Comparison of ENCODE assay signal across 22 cellular contexts in genomic region chr17:43986225-43986981, GRCh38. TPM values are rescaled to one million over a fixed set of nuclear protein-coding genes. Genes with fewer than 3 reads are reported as not detected.
"Had no signal": no experiment of that assay in that cellular context is flagged by ENCODE, and none has a peak within 500 bp of the region (broad histone marks: within the 10 kb centered on the region; RNA-seq: fewer than 3 reads in every experiment).

No MANE protein-coding gene starts in this region.

- ATAC-seq: body of pancreas; left colon; stimulated activated effector memory CD8-positive, alpha-beta T cell treated with anti-CD3 and anti-CD28 coated beads, Interleukin-12 subunit alpha, Interleukin-12 subunit beta, amount 100 ng/mL, for 72 hours; WTC11 had no signal

- H3K4me1 Mint-ChIP-seq: activated naive CD8-positive, alpha-beta T cell treated with anti-CD3 and anti-CD28 coated beads for 36 hours; central memory CD8-positive, alpha-beta T cell had no signal

- H3K36me3 Mint-ChIP-seq: activated naive CD8-positive, alpha-beta T cell treated with anti-CD3 and anti-CD28 coated beads for 36 hours; naive B cell; neural progenitor cell; stimulated activated effector memory CD8-positive, alpha-beta T cell treated with anti-CD3 and anti-CD28 coated beads, Interleukin-12 subunit alpha, Interleukin-12 subunit beta, amount 100 ng/mL, for 72 hours; WTC11 had no signal

- H3K9me3 ChIP-seq: body of pancreas, esophagus squamous epithelium, sigmoid colon, tibial artery, vagina had no signal

- H3K27me3 ChIP-seq: vagina had no signal

- DNase-seq: activated CD4-positive, alpha-beta T cell treated with anti-CD3 and anti-CD28 coated beads for 4 hours; activated naive CD8-positive, alpha-beta T cell treated with anti-CD3 and anti-CD28 coated beads for 36 hours; body of pancreas; cortex of kidney; effector CD8-positive, alpha-beta T cell; esophagus squamous epithelium; left colon; midbrain; naive B cell; sigmoid colon; stimulated activated CD4-positive, alpha-beta T cell treated with anti-CD3 and anti-CD28 coated beads, Interleukin-1b, Interleukin-23, amount 100 ng/mL, for 48 hours; T-helper 2 cell; tibial artery had no signal

- H3K9me3 Mint-ChIP-seq: activated naive CD8-positive, alpha-beta T cell treated with anti-CD3 and anti-CD28 coated beads for 36 hours; activated T-helper 1 cell treated with anti-CD3 and anti-CD28 coated beads, Interleukin-12 subunit alpha, Interleukin-12 subunit beta, Interleukin-2, Interleukin-4 antibody, amounts not matched to agents 30 ng/mL and 10 ng/mL and 1 ng/mL, durations not matched to agents 14 hours and 24 hours and 36 hours; central memory CD8-positive, alpha-beta T cell; naive B cell; neural progenitor cell; stimulated activated effector memory CD8-positive, alpha-beta T cell treated with anti-CD3 and anti-CD28 coated beads, Interleukin-12 subunit alpha, Interleukin-12 subunit beta, amount 100 ng/mL, for 72 hours; WTC11 had no signal

- H3K4me3 Mint-ChIP-seq: activated naive CD8-positive, alpha-beta T cell treated with anti-CD3 and anti-CD28 coated beads for 36 hours; activated T-helper 1 cell treated with anti-CD3 and anti-CD28 coated beads, Interleukin-12 subunit alpha, Interleukin-12 subunit beta, Interleukin-2, Interleukin-4 antibody, amounts not matched to agents 30 ng/mL and 10 ng/mL and 1 ng/mL, durations not matched to agents 14 hours and 24 hours and 36 hours; central memory CD8-positive, alpha-beta T cell; naive B cell; neural progenitor cell; stimulated activated effector memory CD8-positive, alpha-beta T cell treated with anti-CD3 and anti-CD28 coated beads, Interleukin-12 subunit alpha, Interleukin-12 subunit beta, amount 100 ng/mL, for 72 hours; WTC11 had no signal

- H3K36me3 ChIP-seq: esophagus squamous epithelium, neural progenitor cell, sigmoid colon, tibial artery, vagina had no signal

- H3K27ac Mint-ChIP-seq: activated naive CD8-positive, alpha-beta T cell treated with anti-CD3 and anti-CD28 coated beads for 36 hours; activated T-helper 1 cell treated with anti-CD3 and anti-CD28 coated beads, Interleukin-12 subunit alpha, Interleukin-12 subunit beta, Interleukin-2, Interleukin-4 antibody, amounts not matched to agents 30 ng/mL and 10 ng/mL and 1 ng/mL, durations not matched to agents 14 hours and 24 hours and 36 hours; stimulated activated effector memory CD8-positive, alpha-beta T cell treated with anti-CD3 and anti-CD28 coated beads, Interleukin-12 subunit alpha, Interleukin-12 subunit beta, amount 100 ng/mL, for 72 hours; WTC11 had no signal

- H3K4me3 ChIP-seq: body of pancreas, esophagus squamous epithelium, neural progenitor cell, sigmoid colon, tibial artery, vagina had no signal

- H3K27ac ChIP-seq: body of pancreas, esophagus squamous epithelium, neural progenitor cell, sigmoid colon, tibial artery, vagina had no signal

RNA-seq across cellular contexts. Expression of gene PYY, which starts 32.7 kb away (rescaled TPM):
- total RNA-seq: activated naive CD8-positive, alpha-beta T cell treated with anti-CD3 and anti-CD28 coated beads for 36 hours; body of pancreas; endothelial cell of umbilical vein; esophagus squamous epithelium; fibroblast of villous mesenchyme; lung microvascular endothelial cell; vagina had no signal
- polyA plus RNA-seq: endothelial cell of umbilical vein had no signal

RNA-seq across cellular contexts. Expression of gene PPY, which starts 44.1 kb away (rescaled TPM):
- total RNA-seq: activated naive CD8-positive, alpha-beta T cell treated with anti-CD3 and anti-CD28 coated beads for 36 hours; activated T-helper 1 cell treated with anti-CD3 and anti-CD28 coated beads, Interleukin-12 subunit alpha, Interleukin-12 subunit beta, Interleukin-2, Interleukin-4 antibody, amounts not matched to agents 30 ng/mL and 10 ng/mL and 1 ng/mL, durations not matched to agents 14 hours and 24 hours and 36 hours; endothelial cell of umbilical vein; esophagus squamous epithelium; fibroblast of villous mesenchyme; lung microvascular endothelial cell; sigmoid colon; vagina; WTC11 had no signal
- polyA plus RNA-seq: endothelial cell of umbilical vein, sigmoid colon had no signal
